ENCODE assay signal across 8 cellular contexts in genomic region chr19:57558525-57558924, GRCh38. TPM values are rescaled to one million over a fixed set of nuclear protein-coding genes. Genes with fewer than 3 reads are reported as not detected.
A peak's percentile ranks its signal among the peaks of the same experiment; 100 is the strongest.
DNase-seq lines count a peak whose midpoint lies in the region; ATAC-seq and TF ChIP-seq lines count a peak whose summit lies in the region.

No MANE protein-coding gene starts in this region.

- peaks cover 66% of the 10 kb centered on the region for H3K9me3 Mint-ChIP-seq in activated T-cell treated with anti-CD3 and anti-CD28 coated beads, Interleukin-2, amount 50 U/mL, for 24 hours
- peaks cover 14% of the 10 kb centered on the region for H3K9me3 Mint-ChIP-seq in activated T-helper 17 cell treated with anti-CD3 and anti-CD28 coated beads, Interleukin-2, amount 50 U/mL, for 72 hours

- H3K9me3 ChIP-seq in tibial nerve, result peaks cover 0 to 65% (median 13%) of the 10 kb centered on the region in 4 donors

- DNase-seq in activated T-cell treated with anti-CD3 and anti-CD28 coated beads, Interleukin-2, amount 50 U/mL, for 24 hours, result no peak
- DNase-seq in activated T-cell treated with anti-CD3 and anti-CD28 coated beads, Interleukin-2, amount 50 U/mL, for 1 hour, result no peak
- DNase-seq in iPS-NIHi7 (ENCODE audit: extremely low spot score) (peak; percentile 27), tibial nerve (ENCODE audit: low spot score in 2 of 2) (no peak), GF-D8 (lab: John Stamatoyannopoulos, UW) (no peak), SHP77 (lab: John Stamatoyannopoulos, UW) (no peak)

- WGBS in tibial nerve, 2 donors, result 15 to 19% methylated on average over 6 of the region's 6 CpGs

- peaks cover 2 to 45% (median 21%) of the 10 kb centered on the region in 3 donors for H3K36me3 ChIP-seq in tibial nerve

- TF ChIP-seq CTCF in tibial nerve (IDR thresholded peaks at IDR 0.05), result no peak

- H3K36me3 Mint-ChIP-seq in activated T-cell treated with anti-CD3 and anti-CD28 coated beads, Interleukin-2, amount 50 U/mL, for 24 hours (ENCODE audit: low read depth), result peaks cover 84% of the 10 kb centered on the region
- H3K36me3 Mint-ChIP-seq in activated T-helper 17 cell treated with anti-CD3 and anti-CD28 coated beads, Interleukin-2, amount 50 U/mL, for 72 hours (ENCODE audit: low read depth), result peaks cover 35% of the 10 kb centered on the region

- H3K27me3 ChIP-seq in tibial nerve, result no peaks in the 10 kb centered on the region

- ATAC-seq in activated T-helper 17 cell treated with anti-CD3 and anti-CD28 coated beads, Interleukin-2, amount 50 U/mL, for 72 hours (replicated peaks), result no peak
- no peak for ATAC-seq in HG03045 (IDR thresholded peaks at IDR 0.05; ENCODE audit: unreplicated experiment)

- no peak overlapping the region for H3K27ac ChIP-seq in tibial nerve

- peak overlapping the region; percentile 93 for H3K27ac Mint-ChIP-seq in activated T-cell treated with anti-CD3 and anti-CD28 coated beads, Interleukin-2, amount 50 U/mL, for 24 hours
- peak overlapping the region; percentile 94 for H3K27ac Mint-ChIP-seq in activated T-helper 17 cell treated with anti-CD3 and anti-CD28 coated beads, Interleukin-2, amount 50 U/mL, for 72 hours

- peaks cover 0 to 20% (median 6%) of the 10 kb centered on the region in 4 donors for H3K4me1 ChIP-seq in tibial nerve

- peak overlapping the region in 3 of 4 donors; percentile 74 to 97 (median 90) for H3K4me3 ChIP-seq in tibial nerve

- H3K4me1 Mint-ChIP-seq in activated T-cell treated with anti-CD3 and anti-CD28 coated beads, Interleukin-2, amount 50 U/mL, for 24 hours (ENCODE audit: low read depth), result peaks cover 33% of the 10 kb centered on the region
- H3K4me1 Mint-ChIP-seq in activated T-helper 17 cell treated with anti-CD3 and anti-CD28 coated beads, Interleukin-2, amount 50 U/mL, for 72 hours, result peaks cover 23% of the 10 kb centered on the region

- TF ChIP-seq POLR2A in tibial nerve (IDR thresholded peaks at IDR 0.05), result no peak

- H3K4me3 Mint-ChIP-seq in activated T-cell treated with anti-CD3 and anti-CD28 coated beads, Interleukin-2, amount 50 U/mL, for 24 hours, result peak overlapping the region; percentile 97
- H3K4me3 Mint-ChIP-seq in activated T-helper 17 cell treated with anti-CD3 and anti-CD28 coated beads, Interleukin-2, amount 50 U/mL, for 72 hours, result peak overlapping the region; percentile 93

- peaks cover 5% of the 10 kb centered on the region for H3K27me3 Mint-ChIP-seq in activated T-cell treated with anti-CD3 and anti-CD28 coated beads, Interleukin-2, amount 50 U/mL, for 24 hours
- no peaks in the 10 kb centered on the region for H3K27me3 Mint-ChIP-seq in activated T-helper 17 cell treated with anti-CD3 and anti-CD28 coated beads, Interleukin-2, amount 50 U/mL, for 72 hours

- TF ChIP-seq EP300 in tibial nerve (IDR thresholded peaks at IDR 0.05), result no peak

RNA-seq across cellular contexts. Expression of gene ZNF550, which starts 1.1 kb away (rescaled TPM):
- 1 to 10 TPM; 8.9 to 10.0 TPM for total RNA-seq in activated T-helper 17 cell treated with anti-CD3 and anti-CD28 coated beads, Interleukin-2, amount 50 U/mL, for 72 hours
- total RNA-seq in tibial nerve, result 10 to 100 TPM in 1 of 4 donors, 1 to 10 TPM in 3; 6.6 to 11.0 (median 8.0) TPM

RNA-seq across cellular contexts. Expression of gene ZNF416, which starts 20.2 kb away (rescaled TPM):
- total RNA-seq in activated T-helper 17 cell treated with anti-CD3 and anti-CD28 coated beads, Interleukin-2, amount 50 U/mL, for 72 hours, result 1 to 10 TPM; 2.2 to 2.4 TPM
- total RNA-seq in tibial nerve, result 1 to 10 TPM; 2.4 to 6.0 (median 2.6) TPM

RNA-seq across cellular contexts. Expression of gene ZIK1, which starts 25.4 kb away (rescaled TPM):
- 1 to 10 TPM; 2.5 to 3.2 TPM for total RNA-seq in activated T-helper 17 cell treated with anti-CD3 and anti-CD28 coated beads, Interleukin-2, amount 50 U/mL, for 72 hours
- total RNA-seq in tibial nerve, result 1 to 10 TPM; 3.0 to 7.6 (median 5.0) TPM

RNA-seq across cellular contexts. Expression of gene ZNF549, which starts 31.4 kb away (rescaled TPM):
- total RNA-seq in activated T-helper 17 cell treated with anti-CD3 and anti-CD28 coated beads, Interleukin-2, amount 50 U/mL, for 72 hours, result 1 to 10 TPM; 3.2 to 4.9 TPM
- total RNA-seq in tibial nerve, result 1 to 10 TPM; 4.9 to 5.7 (median 5.0) TPM

RNA-seq across cellular contexts. Expression of gene ZNF530, which starts 41.2 kb away (rescaled TPM):
- total RNA-seq in activated T-helper 17 cell treated with anti-CD3 and anti-CD28 coated beads, Interleukin-2, amount 50 U/mL, for 72 hours, result 1 to 10 TPM; 6.0 to 9.9 TPM
- 1 to 10 TPM; 1.3 to 9.6 (median 3.0) TPM for total RNA-seq in tibial nerve
